Comparison of ENCODE assay signal across 23 cellular contexts in genomic region chrX:118554511-118554910, GRCh38. TPM values are rescaled to one million over a fixed set of nuclear protein-coding genes. Genes with fewer than 3 reads are reported as not detected.
DNase-seq lines count a peak whose midpoint lies in the region; ATAC-seq and TF ChIP-seq lines count a peak whose summit lies in the region.
"Had no signal": no experiment of that assay in that cellular context is flagged by ENCODE, and none has a peak within 500 bp of the region (broad histone marks: within the 10 kb centered on the region; RNA-seq: fewer than 3 reads in every experiment).

No MANE protein-coding gene starts in this region.

- H3K4me3 ChIP-seq in epithelial cell of esophagus (ENCODE audit: low read length), result no peak overlapping the region
- H3K4me3 ChIP-seq: dorsolateral prefrontal cortex, heart left ventricle, left ventricle myocardium inferior, tibial artery had no signal

- no peak for TF ChIP-seq CTCF in epithelial cell of esophagus (IDR thresholded peaks at IDR 0.05; ENCODE audit: insufficient read depth, low read depth, low read length, missing control alignments)

- no peak for ATAC-seq in T-helper 17 cell
- no peak for ATAC-seq in HG03095 (IDR thresholded peaks at IDR 0.05; ENCODE audit: unreplicated experiment)
- ATAC-seq: activated CD4-positive, CD25-positive, alpha-beta regulatory T cell treated with anti-CD3 and anti-CD28 coated beads, Interleukin-2, amount 50 U/mL, for 24 hours; heart left ventricle had no signal

- H3K27me3 Mint-ChIP-seq in T-helper 17 cell, result no peaks in the 10 kb centered on the region

- peaks cover 10% of the 10 kb centered on the region for H3K4me1 Mint-ChIP-seq in T-helper 17 cell

- H3K4me3 Mint-ChIP-seq in T-helper 17 cell, result no peak overlapping the region
- H3K4me3 Mint-ChIP-seq: CD8-positive, alpha-beta memory T cell; neural crest cell had no signal

- peaks cover 3% of the 10 kb centered on the region for H3K36me3 Mint-ChIP-seq in T-helper 17 cell (ENCODE audit: low read depth)

- H3K9me3 ChIP-seq in T-helper 17 cell (ENCODE audit: control insufficient read depth, low read length, poor library complexity, severe bottlenecking), result no peaks in the 10 kb centered on the region
- H3K9me3 ChIP-seq: heart left ventricle, left ventricle myocardium inferior, SK-N-SH, tibial artery had no signal

- DNase-seq in stimulated activated CD4-positive, alpha-beta T cell treated with anti-CD3 and anti-CD28 coated beads, Interleukin-15, amount 100 ng/mL, for 24 hours, result peak; percentile 9
- no peak for DNase-seq in stimulated activated CD4-positive, alpha-beta T cell treated with anti-CD3 and anti-CD28 coated beads, Interleukin-2, amount 100 ng/mL, for 48 hours
- DNase-seq in T-helper 17 cell, result no peak
- DNase-seq in epithelial cell of esophagus (ENCODE audit: low read depth), result peak; percentile 6
- no peak for DNase-seq in DMS153 treated with DMSO at 0.1 percent for 48 hours (lab: John Stamatoyannopoulos, UW; ENCODE audit: unreplicated experiment)
- DNase-seq in NCI-H1105 treated with DMSO at 0.1 percent for 48 hours (lab: John Stamatoyannopoulos, UW), result no peak
- DNase-seq: activated gamma-delta T cell; CD8-positive, alpha-beta memory T cell; dorsolateral prefrontal cortex; H7; heart left ventricle; left ventricle myocardium inferior; MM.1S; NCI-H2171 treated with DMSO at 0.1 percent for 48 hours; NCI-H526; posterior cingulate gyrus; SK-N-SH; stimulated activated naive CD4-positive, alpha-beta T cell treated with Interleukin-2 at 50 U/mL for 16 hours; T1000; tibial artery had no signal

- H3K27ac Mint-ChIP-seq in T-helper 17 cell, result peak overlapping the region; percentile 53

RNA-seq across cellular contexts. Expression of gene DOCK11, which starts 58.9 kb away (rescaled TPM):
- 10 to 100 TPM; 86.3 to 92.6 TPM for total RNA-seq in T-helper 17 cell

Comparison
In these comparisons a context has a peak if more than half of its experiments do, and no peak if none do; other contexts are left out.
1. DNase-seq: peak in stimulated activated CD4-positive, alpha-beta T cell treated with anti-CD3 and anti-CD28 coated beads, Interleukin-15, amount 100 ng/mL, for 24 hours (single experiment) and epithelial cell of esophagus (single experiment); none in stimulated activated CD4-positive, alpha-beta T cell treated with anti-CD3 and anti-CD28 coated beads, Interleukin-2, amount 100 ng/mL, for 48 hours (0 of 2), T-helper 17 cell (0 of 3), DMS153 treated with DMSO at 0.1 percent for 48 hours (single experiment) and NCI-H1105 treated with DMSO at 0.1 percent for 48 hours (single experiment).